In the genomic region with DNA sequence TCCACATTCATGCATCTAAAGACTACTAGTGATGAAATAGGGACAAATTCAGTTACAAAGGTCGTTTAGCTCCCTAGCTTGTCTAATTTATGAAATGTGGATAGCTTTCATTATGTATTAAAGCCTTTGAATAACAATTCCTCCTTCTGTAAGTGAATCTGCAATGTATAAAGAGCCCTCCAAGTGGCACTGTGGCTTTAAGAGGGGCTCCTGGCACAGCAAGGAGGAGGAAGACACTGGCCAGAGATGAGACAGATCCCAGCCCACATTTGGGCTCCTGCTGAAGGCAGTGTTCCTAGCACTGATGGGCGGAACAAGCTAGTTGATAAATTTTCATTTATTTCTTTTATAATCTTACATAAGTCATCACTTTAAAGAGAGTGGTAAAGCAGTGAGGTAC, we compare ENCODE assay signal across 10 cellular contexts. TPM values are rescaled to one million over a fixed set of nuclear protein-coding genes. Genes with fewer than 3 reads are reported as not detected.
DNase-seq lines count a peak whose midpoint lies in the region; ATAC-seq, FAIRE-seq and TF ChIP-seq lines count a peak whose summit lies in the region.
"Had no signal": no experiment of that assay in that cellular context is flagged by ENCODE, and none has a peak within 500 bp of the region (broad histone marks: within the 10 kb centered on the region; RNA-seq: fewer than 3 reads in every experiment).

No MANE protein-coding gene starts in this region.

- TF ChIP-seq CTCF in BE2C (IDR thresholded peaks at IDR 0.05; ENCODE audit: low read depth, low read length): 0 out of 2 replicates have a peak, but pooled peaks have one; percentile 7
- peak; percentile 29 for TF ChIP-seq CTCF in hepatocyte (IDR thresholded peaks at IDR 0.05; ENCODE audit: poor library complexity)
- no peak for TF ChIP-seq CTCF in Peyer's patch (IDR thresholded peaks at IDR 0.05)

- peak; percentile 76 for FAIRE-seq in GM12891 (lab: Jason Lieb, UNC)

- no peaks in the 10 kb centered on the region for H3K79me2 ChIP-seq in hepatocyte

- H3K9me2 ChIP-seq in hepatocyte (replicated peaks; ENCODE audit: insufficient read depth): no peaks in the 10 kb centered on the region

- WGBS in hepatocyte (ENCODE audit: low lambda C conversion rate, missing lambda C conversion rate): 62% methylated on average over 2 of the region's 2 CpGs

- TF ChIP-seq POLR2A in GM12891 (IDR thresholded peaks at IDR 0.05; ENCODE audit: low read depth, low read length) (no peak), Peyer's patch (IDR thresholded peaks at IDR 0.05) (no peak)

- no peaks in the 10 kb centered on the region for H4K20me1 ChIP-seq in hepatocyte (ENCODE audit: insufficient read depth, poor library complexity, severe bottlenecking)

- no peaks in the 10 kb centered on the region for H3K36me3 ChIP-seq in BE2C
- no peaks in the 10 kb centered on the region for H3K36me3 ChIP-seq in hepatocyte (replicated peaks; ENCODE audit: insufficient read depth, low read depth)
- no peaks in the 10 kb centered on the region for H3K36me3 ChIP-seq in Peyer's patch
- H3K36me3 ChIP-seq: ovary had no signal

- H3K27me3 ChIP-seq in BE2C (no peaks in the 10 kb centered on the region; the same call in 1 of the 2 replicates), hepatocyte (no peaks in the 10 kb centered on the region), Peyer's patch (no peaks in the 10 kb centered on the region)
- H3K27me3 ChIP-seq: ovary had no signal

- no peak overlapping the region for H3K4me3 ChIP-seq in BE2C (ENCODE audit: low read depth, low read length)
- no peak overlapping the region for H3K4me3 ChIP-seq in hepatocyte
- H3K4me3 ChIP-seq in Peyer's patch: no peak overlapping the region
- H3K4me3 ChIP-seq: ovary had no signal

- no peak overlapping the region for H3K4me2 ChIP-seq in hepatocyte

- no peak for ATAC-seq in HG03095 (IDR thresholded peaks at IDR 0.05; ENCODE audit: unreplicated experiment)
- no peak for ATAC-seq in HG02973 (IDR thresholded peaks at IDR 0.05; ENCODE audit: unreplicated experiment)

- no peak overlapping the region for H2AFZ ChIP-seq in hepatocyte

- H3K4me1 ChIP-seq in BE2C (no peaks in the 10 kb centered on the region), hepatocyte (ENCODE audit: insufficient read depth) (peaks cover 4% of the 10 kb centered on the region), Peyer's patch (peaks cover 0 to 13% (median 0%) of the 10 kb centered on the region in 4 donors)

- no peak overlapping the region for H3K27ac ChIP-seq in hepatocyte
- no peak overlapping the region for H3K27ac ChIP-seq in Peyer's patch
- H3K27ac ChIP-seq: ovary had no signal

- no peaks in the 10 kb centered on the region for H3K9me3 ChIP-seq in BE2C
- H3K9me3 ChIP-seq in hepatocyte (ENCODE audit: low read depth): no peaks in the 10 kb centered on the region
- no peaks in the 10 kb centered on the region for H3K9me3 ChIP-seq in Peyer's patch
- H3K9me3 ChIP-seq: ovary had no signal

- DNase-seq in BE2C: no peak
- DNase-seq in GM12891 (ENCODE audit: insufficient read length, low spot score): no peak
- peak; percentile 24 for DNase-seq in RPMI7951 (ENCODE audit: low read depth)
- peak; percentile 25 for DNase-seq in hepatocyte (ENCODE audit: low spot score)
- DNase-seq in dedifferentiated amniotic fluid mesenchymal stem cell (ENCODE audit: extremely low spot score): no peak
- no peak for DNase-seq in Peyer's patch
- DNase-seq: NCI-H187, ovary had no signal

TF ChIP-seq in GM12891, 5 proteins besides CTCF, POLR2A, EP300 and RAD21:
- no peak for TF ChIP-seq PAX5 (IDR thresholded peaks at IDR 0.05; ENCODE audit: insufficient read depth, low read length, severe bottlenecking)
- TF ChIP-seq TAF1 (IDR thresholded peaks at IDR 0.05; ENCODE audit: low read depth, low read length): no peak
- no peak for TF ChIP-seq SPI1 (IDR thresholded peaks at IDR 0.05; ENCODE audit: low read depth, low read length)
- no peak for TF ChIP-seq POU2F2 (IDR thresholded peaks at IDR 0.05; ENCODE audit: low read depth, low read length)
- TF ChIP-seq POLR2AphosphoS5 (IDR thresholded peaks at IDR 0.05; ENCODE audit: low read depth, low read length): no peak

RNA-seq across cellular contexts. Expression of gene FUCA2, which starts 17.6 kb away (rescaled TPM):
- 30.4 TPM for polyA plus RNA-seq in BE2C (2012; ENCODE audit: insufficient read depth, insufficient read length, low read depth)
- polyA plus RNA-seq in GM12891 (2012; ENCODE audit: low read depth, missing spikeins): 20.6 TPM
- 108 and 111 TPM in 2 replicates for total RNA-seq in RPMI7951 (2014; rRNA removed; shearing (Covaris generic))
- total RNA-seq in hepatocyte: 117 TPM in 2 replicates
- polyA plus RNA-seq in hepatocyte: 141 and 142 TPM in 2 replicates
- 10 to 100 TPM; 47.3 to 78.8 (median 54.4) TPM for total RNA-seq in Peyer's patch

Comparison
In these comparisons a context has a peak if more than half of its experiments do, and no peak if none do; other contexts are left out.
1. DNase-seq: peak in RPMI7951 (single experiment) and hepatocyte (single experiment); none in BE2C (single experiment), GM12891 (single experiment), dedifferentiated amniotic fluid mesenchymal stem cell (single experiment) and Peyer's patch (0 of 3).
2. CTCF ChIP-seq: peak in BE2C (single experiment) and hepatocyte (single experiment); none in Peyer's patch (0 of 6).